In the genomic region with DNA sequence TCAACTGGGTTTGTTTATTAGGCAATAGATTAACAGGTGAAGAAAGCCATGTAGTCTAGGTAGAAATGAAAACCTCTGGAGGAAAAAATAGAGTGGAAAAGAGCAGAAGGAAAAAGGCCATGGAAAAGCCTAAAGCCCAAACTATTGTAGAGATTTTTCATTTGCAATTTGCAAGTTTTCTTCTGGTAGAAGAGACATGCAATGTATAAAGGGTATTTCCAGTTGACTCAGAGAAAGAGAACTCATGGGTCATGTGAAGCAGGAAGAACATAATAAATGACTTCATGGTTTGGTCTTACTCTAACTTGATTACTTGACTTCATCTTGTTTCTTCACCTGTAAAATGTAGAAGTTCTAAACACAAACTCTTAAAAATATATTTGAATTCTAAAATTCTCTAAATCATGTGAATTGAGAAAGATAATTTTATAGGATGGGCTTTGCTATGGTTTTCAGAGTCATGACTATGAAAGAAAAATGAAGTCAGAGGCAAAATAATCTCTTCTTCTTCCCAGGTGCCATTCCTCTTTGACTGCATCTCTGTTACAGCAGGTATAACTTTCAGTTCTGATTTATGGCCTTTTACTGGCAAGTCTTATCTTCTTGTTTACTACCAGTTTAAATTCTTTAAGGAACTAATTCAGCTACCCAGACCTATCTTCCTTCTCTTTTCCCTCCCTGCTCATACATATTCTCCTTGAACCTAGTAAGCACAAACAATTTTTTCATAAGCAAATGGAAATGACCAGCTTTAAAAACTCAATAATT, we compare ENCODE assay signal across 10 cellular contexts. TPM values are rescaled to one million over a fixed set of nuclear protein-coding genes. Genes with fewer than 3 reads are reported as not detected.
DNase-seq lines count a peak whose midpoint lies in the region; ATAC-seq and TF ChIP-seq lines count a peak whose summit lies in the region.
"Had no signal": no experiment of that assay in that cellular context is flagged by ENCODE, and none has a peak within 500 bp of the region (broad histone marks: within the 10 kb centered on the region; RNA-seq: fewer than 3 reads in every experiment).

No MANE protein-coding gene starts in this region.

- TF ChIP-seq EP300 in tibial nerve (IDR thresholded peaks at IDR 0.05), result no peak

- TF ChIP-seq POLR2A in tibial nerve (IDR thresholded peaks at IDR 0.05), result no peak

- H3K4me1 Mint-ChIP-seq in T-helper 1 cell treated with Interleukin-12 subunit alpha and Interleukin-12 subunit beta and Interleukin-4 antibody, amounts not matched to agents 30 μg/mL and 1 μg/mL, for 36 hours (ENCODE audit: low read depth), result peaks cover 45% of the 10 kb centered on the region
- H3K4me1 Mint-ChIP-seq in osteocyte (ENCODE audit: unreplicated experiment), result peaks cover 45% of the 10 kb centered on the region

- H3K27me3 Mint-ChIP-seq in T-helper 1 cell treated with Interleukin-12 subunit alpha and Interleukin-12 subunit beta and Interleukin-4 antibody, amounts not matched to agents 30 μg/mL and 1 μg/mL, for 36 hours (ENCODE audit: low read depth), result no peaks in the 10 kb centered on the region
- H3K27me3 Mint-ChIP-seq in osteocyte (ENCODE audit: unreplicated experiment), result no peaks in the 10 kb centered on the region

- H3K9me3 ChIP-seq in tibial nerve, result no peaks in the 10 kb centered on the region

- H3K4me3 ChIP-seq in tibial nerve, result no peak overlapping the region
- H3K4me3 ChIP-seq: skin epidermis had no signal

- H3K36me3 ChIP-seq in tibial nerve, result no peaks in the 10 kb centered on the region

- peaks cover 5% of the 10 kb centered on the region for H3K36me3 Mint-ChIP-seq in T-helper 1 cell treated with Interleukin-12 subunit alpha and Interleukin-12 subunit beta and Interleukin-4 antibody, amounts not matched to agents 30 μg/mL and 1 μg/mL, for 36 hours (ENCODE audit: low read depth)
- H3K36me3 Mint-ChIP-seq in osteocyte (ENCODE audit: unreplicated experiment), result no peaks in the 10 kb centered on the region

- no peak for TF ChIP-seq CTCF in osteocyte (IDR thresholded peaks at IDR 0.05)
- no peak for TF ChIP-seq CTCF in tibial nerve (IDR thresholded peaks at IDR 0.05)

- H3K9me3 Mint-ChIP-seq in T-helper 1 cell treated with Interleukin-12 subunit alpha and Interleukin-12 subunit beta and Interleukin-4 antibody, amounts not matched to agents 30 μg/mL and 1 μg/mL, for 36 hours, result peaks cover 21% of the 10 kb centered on the region
- H3K9me3 Mint-ChIP-seq in osteocyte (ENCODE audit: unreplicated experiment), result peaks cover 5% of the 10 kb centered on the region

- no peaks in the 10 kb centered on the region for H3K27me3 ChIP-seq in tibial nerve

- intact Hi-C loops in Right ventricle myocardium inferior (cut with DNase I), result no loop called here

- H3K4me3 Mint-ChIP-seq in T-helper 1 cell treated with Interleukin-12 subunit alpha and Interleukin-12 subunit beta and Interleukin-4 antibody, amounts not matched to agents 30 μg/mL and 1 μg/mL, for 36 hours, result peak overlapping the region; percentile 66
- H3K4me3 Mint-ChIP-seq in osteocyte (ENCODE audit: unreplicated experiment), result no peak overlapping the region

- H3K27ac Mint-ChIP-seq in T-helper 1 cell treated with Interleukin-12 subunit alpha and Interleukin-12 subunit beta and Interleukin-4 antibody, amounts not matched to agents 30 μg/mL and 1 μg/mL, for 36 hours, result peak overlapping the region; percentile 95
- H3K27ac Mint-ChIP-seq in osteocyte (ENCODE audit: unreplicated experiment), result peak overlapping the region; percentile 66

- H3K4me1 ChIP-seq in tibial nerve, result peaks cover 0 to 26% (median 6%) of the 10 kb centered on the region in 4 donors

- ATAC-seq in GM18873 (IDR thresholded peaks at IDR 0.05; ENCODE audit: low FRiP score, unreplicated experiment), result peak; percentile 93
- peak; percentile 89 for ATAC-seq in HG02623 (IDR thresholded peaks at IDR 0.05; ENCODE audit: unreplicated experiment)
- ATAC-seq in Right ventricle myocardium inferior, result no peak

- H3K27ac ChIP-seq in tibial nerve, result peak overlapping the region in 2 of 4 donors; percentile 34 to 63

- DNase-seq in osteocyte (ENCODE audit: extremely low spot score, unreplicated experiment) (no peak), Right ventricle myocardium inferior (ENCODE audit: missing footprints) (no peak), NCI-H2171 (lab: John Stamatoyannopoulos, UW) (no peak), tibial nerve (ENCODE audit: low spot score in 2 of 2) (no peak)
- DNase-seq: cerebellar nuclear complex, NCI-H446 had no signal

RNA-seq across cellular contexts. Expression of gene TMC1, which starts 47.8 kb away (rescaled TPM):
- total RNA-seq in osteocyte (not detected in 2 replicates), Right ventricle myocardium inferior (not detected), tibial nerve (1 to 10 TPM in 1 of 4 donors, under 1 TPM in 2, not detected in 1; 0.30 to 2.3 (median 0.44) TPM)
